ENCODE assay signal across 8 cellular contexts in genomic region chr3:108090066-108090700, GRCh38. TPM values are rescaled to one million over a fixed set of nuclear protein-coding genes. Genes with fewer than 3 reads are reported as not detected.
DNase-seq lines count a peak whose midpoint lies in the region; ATAC-seq and TF ChIP-seq lines count a peak whose summit lies in the region.

No MANE protein-coding gene starts in this region.

- DNase-seq in AG10803 (ENCODE audit: low read depth) (peak; percentile 40), HT-29 (ENCODE audit: low spot score) (peak; percentile 64), T-helper 1 cell (peak; percentile 27 to 71 (median 52)), ascending aorta (ENCODE audit: low spot score in 2 of 2) (no peak), iPS DF 19.7 (ENCODE audit: low read depth, low spot score) (peak; percentile 48), sciatic nerve (ENCODE audit: low spot score) (peak; percentile 62)

- TF ChIP-seq CTCF in AG10803 (conservative IDR thresholded peaks at IDR 0.05; ENCODE audit: low read length), result no peak
- TF ChIP-seq CTCF in ascending aorta (IDR thresholded peaks at IDR 0.05), result no peak

- ATAC-seq in GM19372 (IDR thresholded peaks at IDR 0.05; ENCODE audit: low read depth, unreplicated experiment) (peak; percentile 15), sciatic nerve (peak; percentile 40), HG03439 (IDR thresholded peaks at IDR 0.05; ENCODE audit: unreplicated experiment) (no peak)

- intact Hi-C loops in ascending aorta (cut with DNase I) (loop anchor here (1.0 to 10.0 kb wide), 8 partner anchors 39 to 855 kb away; partner anchors contain the start of genes BBX, CIP2A, DZIP3 and IFT57), sciatic nerve (cut with DNase I) (no loop called here)

- H3K27ac ChIP-seq in ascending aorta, result peak overlapping the region; percentile 86 to 96

- no peaks in the 10 kb centered on the region for H3K36me3 ChIP-seq in ascending aorta

- H3K4me3 ChIP-seq in AG10803 (ENCODE audit: low read length) (peak overlapping the region; percentile 91), ascending aorta (peak overlapping the region; percentile 92 to 100)

- H3K9me3 ChIP-seq in ascending aorta, result no peaks in the 10 kb centered on the region

- peaks cover 0 to 10% of the 10 kb centered on the region in 2 donors for H3K4me1 ChIP-seq in ascending aorta

- H3K27me3 ChIP-seq in ascending aorta, result no peaks in the 10 kb centered on the region

RNA-seq across cellular contexts. Expression of gene CD47, which starts 0.6 kb away (rescaled TPM):
- 39.0 and 44.1 TPM in 2 replicates for total RNA-seq in HT-29 (2014; rRNA removed; shearing (Covaris generic))
- total RNA-seq in ascending aorta, result 24.5 TPM
- 88.3 TPM for total RNA-seq in sciatic nerve

Comparison
In these comparisons a context has a peak if more than half of its experiments do, and no peak if none do; other contexts are left out.
1. DNase-seq: peak in AG10803 (single experiment), HT-29 (single experiment), T-helper 1 cell (5 of 5), iPS DF 19.7 (single experiment) and sciatic nerve (single experiment); none in ascending aorta (0 of 2).